8 cellular contexts compared by ENCODE assay signal in the genomic region with DNA sequence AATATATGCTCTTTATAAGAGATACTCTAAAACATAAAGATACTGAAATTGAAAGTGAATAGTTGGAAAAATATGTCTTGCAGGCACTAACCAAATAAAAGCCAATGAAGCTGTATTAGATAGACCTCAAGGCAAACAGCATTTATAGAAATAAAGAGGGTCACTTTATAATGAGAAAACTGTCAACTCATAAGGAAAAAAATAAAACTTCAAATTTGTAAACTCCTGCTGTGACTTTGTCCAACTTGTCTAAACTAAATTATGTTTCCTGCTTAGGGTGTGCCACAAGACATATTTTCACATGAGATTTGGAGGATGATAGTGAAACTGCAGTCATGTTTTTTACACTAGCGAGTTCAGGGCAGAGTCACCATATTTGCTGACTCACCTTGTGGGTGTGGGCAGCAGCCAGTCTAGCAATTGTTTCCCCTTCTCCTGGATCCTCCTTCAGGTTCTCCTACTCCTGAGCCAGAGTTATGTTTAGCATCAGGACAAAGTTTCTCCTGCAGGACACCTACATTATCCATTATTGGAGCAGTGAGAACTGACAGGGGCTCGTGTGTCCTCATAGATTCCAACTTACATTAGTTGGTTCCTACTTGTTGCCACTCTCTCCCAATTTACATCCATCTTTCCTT.
A peak's percentile ranks its signal among the peaks of the same experiment; 100 is the strongest.
DNase-seq lines count a peak whose midpoint lies in the region; ATAC-seq lines count a peak whose summit lies in the region.

No MANE protein-coding gene starts in this region.

- intact Hi-C loops in posterior cingulate gyrus (cut with DNase I) = no loop called here

- ATAC-seq in HG03280 (IDR thresholded peaks at IDR 0.05; ENCODE audit: unreplicated experiment) = peak; percentile 72

- DNase-seq in SIG-M5 treated with dmso at 0.1 percent for 504 hours (lab: John Stamatoyannopoulos, UW; ENCODE audit: unreplicated experiment) = peak; percentile 67
- no peak for DNase-seq in SIG-M5 (lab: John Stamatoyannopoulos, UW)
- peak; percentile 21 for DNase-seq in UCSD-AML1 (lab: John Stamatoyannopoulos, UW; ENCODE audit: unreplicated experiment)
- peak; percentile 4 for DNase-seq in kidney glomerular epithelial cell (lab: John Stamatoyannopoulos, UW)
- DNase-seq in NCI-H1092 treated with DMSO at 0.1 percent for 48 hours (lab: John Stamatoyannopoulos, UW) = no peak
- DNase-seq in posterior cingulate gyrus = no peak
- DNase-seq in amniotic stem cell (lab: John Stamatoyannopoulos, UW) = no peak

Comparison
In these comparisons a context has a peak if more than half of its experiments do, and no peak if none do; other contexts are left out.
1. DNase-seq: peak in SIG-M5 treated with dmso at 0.1 percent for 504 hours (single experiment), UCSD-AML1 (single experiment) and kidney glomerular epithelial cell (single experiment); none in SIG-M5 (single experiment), NCI-H1092 treated with DMSO at 0.1 percent for 48 hours (single experiment), posterior cingulate gyrus (0 of 10) and amniotic stem cell (single experiment).